In the genomic region with DNA sequence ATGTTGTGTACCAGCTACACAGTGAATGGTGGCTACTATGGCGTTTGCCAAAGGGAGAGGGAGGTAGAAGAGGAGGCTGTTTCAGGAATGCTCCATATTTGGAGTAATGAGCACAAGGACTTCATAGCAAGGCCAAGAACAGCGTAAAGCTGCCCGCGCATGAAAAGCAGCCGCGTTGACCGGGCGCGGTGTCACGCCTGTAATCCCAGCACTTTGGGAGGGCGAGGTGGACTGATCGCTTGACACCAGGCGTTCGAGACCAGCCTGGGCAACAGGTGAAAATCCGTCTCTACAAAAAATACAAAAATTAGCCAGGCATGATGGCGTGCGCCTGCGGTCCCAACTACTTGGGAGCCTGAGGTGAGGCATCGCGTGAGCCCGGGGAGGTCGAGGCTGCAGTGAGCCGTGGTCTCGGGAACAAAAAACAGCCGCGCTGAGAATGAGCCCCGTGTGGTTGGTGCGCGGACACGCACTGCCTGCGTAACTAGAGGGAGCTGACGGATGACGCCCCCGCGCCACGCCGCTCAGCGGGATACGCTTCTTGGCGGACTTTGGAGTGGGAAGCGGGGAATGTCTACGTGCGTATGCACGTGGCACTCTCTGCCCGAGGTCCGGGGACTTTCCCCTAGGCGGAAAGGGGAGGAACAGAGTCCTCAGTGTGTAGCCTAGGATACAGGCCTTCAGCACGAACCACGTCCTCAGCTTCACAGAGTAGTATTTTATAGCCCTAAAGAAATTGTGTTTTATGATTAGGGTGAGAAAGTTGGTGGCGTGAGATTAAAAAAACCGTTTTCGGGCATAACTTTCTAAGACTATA, we compare ENCODE assay signal across 8 cellular contexts. TPM values are rescaled to one million over a fixed set of nuclear protein-coding genes. Genes with fewer than 3 reads are reported as not detected.
DNase-seq lines count a peak whose midpoint lies in the region; ATAC-seq and TF ChIP-seq lines count a peak whose summit lies in the region.

A gene (minus strand): TSS at position 693 of the 817 bp plus-strand sequence.

- no peaks in the 10 kb centered on the region for H3F3A ChIP-seq in OCI-LY1 (ENCODE audit: insufficient read depth, low read length)

- no peaks in the 10 kb centered on the region for H3K79me2 ChIP-seq in OCI-LY1 (ENCODE audit: insufficient read depth, low read length)

- DNase-seq in Caco-2 (peak; percentile 98 to 100), endothelial cell (ENCODE audit: low spot score) (peak; percentile 92), mesothelial cell of epicardium (ENCODE audit: low spot score in 2 of 2, unreplicated experiment in 2 of 2) (peak; percentile 89 to 95)
- peak; percentile 96 for DNase-seq in activated CD8-positive, alpha-beta memory T cell treated with anti-CD3 and anti-CD28 coated beads, Interleukin-2, amount 50 U/mL, for 48 hours
- peak; percentile 96 to 97 for DNase-seq in stimulated activated CD8-positive, alpha-beta memory T cell treated with anti-CD3 and anti-CD28 coated beads, Interleukin-15, amount 100 ng/mL, for 48 hours (ENCODE audit: low read depth in 2 of 2)

- H3K4me3 ChIP-seq in Caco-2 (ENCODE audit: low read depth, low read length) = peak within 1 kb of the TSS; percentile 95
- H3K4me3 ChIP-seq in HUES64 (ENCODE audit: low read length) = peak within 1 kb of the TSS; percentile 94
- H3K4me3 ChIP-seq in OCI-LY1 (ENCODE audit: low read depth, low read length, poor library complexity, severe bottlenecking) = peak within 1 kb of the TSS; percentile 90

- H3K4me2 ChIP-seq in OCI-LY1 (ENCODE audit: low read length) = peak within 1 kb of the TSS; percentile 91

- 2% methylated on average over 52 of the region's 52 CpGs for WGBS in HUES64

- TF ChIP-seq CTCF in Caco-2 (IDR thresholded peaks at IDR 0.05; ENCODE audit: insufficient read depth in 1 of 2, low read depth in 1 of 2, low read length in 1 of 2, severe bottlenecking in 1 of 2, unreplicated experiment in 1 of 2) = peak; percentile 15 to 21
- TF ChIP-seq CTCF in OCI-LY1 (IDR thresholded peaks at IDR 0.05; ENCODE audit: low read length) = peak; percentile 5; the same call in 1 of the 2 replicates
- no peak for TF ChIP-seq CTCF in endothelial cell (IDR thresholded peaks at IDR 0.05; ENCODE audit: unreplicated experiment)
- TF ChIP-seq CTCF in mesothelial cell of epicardium (IDR thresholded peaks at IDR 0.05; ENCODE audit: unreplicated experiment) = no peak

- no peak within 1 kb of the TSS for H2AFZ ChIP-seq in OCI-LY1 (ENCODE audit: low read length)

- H3K27me3 ChIP-seq in Caco-2 (replicated peaks; ENCODE audit: control insufficient read depth, insufficient read depth, low read length) (no peaks in the 10 kb centered on the region), HUES64 (ENCODE audit: insufficient read depth, low read length) (0 out of 2 replicates have a peak, but pooled peaks cover 5% of the 10 kb centered on the region), OCI-LY1 (ENCODE audit: insufficient read depth, low read length) (no peaks in the 10 kb centered on the region)

- H3K9me3 ChIP-seq in Caco-2 = no peaks in the 10 kb centered on the region
- no peaks in the 10 kb centered on the region for H3K9me3 ChIP-seq in HUES64 (ENCODE audit: insufficient read depth, low read depth, low read length)
- H3K9me3 ChIP-seq in OCI-LY1 (ENCODE audit: low read length) = no peaks in the 10 kb centered on the region

- CTCF ChIA-PET in Caco-2 (lab: Charles Lee) = interaction anchor here (0.5 to 2.9 kb wide), 13 partner anchors 8 to 133 kb away, joined by 3 to 31 read pairs (median 4); a partner anchor contains a TSS

- H3K27ac ChIP-seq in HUES64 (ENCODE audit: low read depth, low read length) = peak within 1 kb of the TSS; percentile 98
- peak within 1 kb of the TSS; percentile 76 for H3K27ac ChIP-seq in OCI-LY1 (ENCODE audit: low read depth, low read length, poor library complexity, severe bottlenecking)

- peak within 1 kb of the TSS; percentile 82 for H3K27ac Mint-ChIP-seq in Caco-2 (ENCODE audit: unreplicated experiment)
- peak within 1 kb of the TSS; percentile 99 for H3K27ac Mint-ChIP-seq in endothelial cell (ENCODE audit: unreplicated experiment)
- H3K27ac Mint-ChIP-seq in mesothelial cell of epicardium = peak within 1 kb of the TSS; percentile 100

- H3K27me3 Mint-ChIP-seq in Caco-2 (ENCODE audit: insufficient read depth, unreplicated experiment) (peaks cover 3% of the 10 kb centered on the region), endothelial cell (ENCODE audit: unreplicated experiment) (peaks cover 24% of the 10 kb centered on the region), mesothelial cell of epicardium (ENCODE audit: low read depth) (peaks cover 3% of the 10 kb centered on the region)

- H3K4me1 ChIP-seq in Caco-2 = peaks cover 6% of the 10 kb centered on the region; the same call in 1 of the 2 replicates
- H3K4me1 ChIP-seq in HUES64 (ENCODE audit: insufficient read depth, low read length) = peaks cover 8% of the 10 kb centered on the region; the same call in 1 of the 2 replicates
- peaks cover 49% of the 10 kb centered on the region for H3K4me1 ChIP-seq in OCI-LY1 (ENCODE audit: insufficient read depth, low read length, severe bottlenecking)

- H4K20me1 ChIP-seq in OCI-LY1 (ENCODE audit: insufficient read depth, low read length) = no peaks in the 10 kb centered on the region

- POLR2A ChIA-PET in Caco-2 (lab: Charles Lee) = interaction anchor here (0.5 to 2.3 kb wide), 15 partner anchors 11 to 533 kb away, joined by 3 to 35 read pairs (median 5); a partner anchor contains a TSS

- H3K4me1 Mint-ChIP-seq in Caco-2 (ENCODE audit: low read depth, unreplicated experiment) (peaks cover 11% of the 10 kb centered on the region), endothelial cell (ENCODE audit: unreplicated experiment) (peaks cover 33% of the 10 kb centered on the region), mesothelial cell of epicardium (peaks cover 26% of the 10 kb centered on the region)

- intact Hi-C loops in Caco-2 (cut with micrococcal nuclease; ENCODE audit: unreplicated experiment) = loop anchor here (1.0 to 5.0 kb wide), 4 partner anchors 11 to 157 kb away; a partner anchor contains a TSS

- H3K4me3 Mint-ChIP-seq in Caco-2 (ENCODE audit: unreplicated experiment) (peak within 1 kb of the TSS; percentile 76), endothelial cell (ENCODE audit: unreplicated experiment) (peak within 1 kb of the TSS; percentile 91), mesothelial cell of epicardium (peak within 1 kb of the TSS; percentile 76)

- H3K9me3 Mint-ChIP-seq in Caco-2 (ENCODE audit: unreplicated experiment) (no peaks in the 10 kb centered on the region), endothelial cell (ENCODE audit: unreplicated experiment) (peaks cover 4% of the 10 kb centered on the region), mesothelial cell of epicardium (no peaks in the 10 kb centered on the region)

- BruUV-seq in Caco-2 (replicated peaks; lab: Mats Ljungman, UMichigan) = no TSS peak

- H3K9ac ChIP-seq in HUES64 (ENCODE audit: low read depth, low read length) (peak within 1 kb of the TSS; percentile 98), OCI-LY1 (ENCODE audit: low read length) (peak within 1 kb of the TSS; percentile 97)

- H3K9me2 ChIP-seq in OCI-LY1 (ENCODE audit: low read depth, low read length) = no peaks in the 10 kb centered on the region

- H3K36me3 ChIP-seq in Caco-2 (ENCODE audit: control insufficient read depth, insufficient read depth, low read length) (no peaks in the 10 kb centered on the region), HUES64 (ENCODE audit: insufficient read depth, low read length) (peaks cover 25% of the 10 kb centered on the region), OCI-LY1 (ENCODE audit: insufficient read depth, low read length) (peaks cover 25% of the 10 kb centered on the region; the same call in 1 of the 2 replicates)

- ATAC-seq in GM21447 (IDR thresholded peaks at IDR 0.05; ENCODE audit: unreplicated experiment) = peak; percentile 88

- H3K36me3 Mint-ChIP-seq in Caco-2 (ENCODE audit: insufficient read depth, unreplicated experiment) (peaks cover 48% of the 10 kb centered on the region), endothelial cell (ENCODE audit: low read depth, unreplicated experiment) (peaks cover 18% of the 10 kb centered on the region), mesothelial cell of epicardium (peaks cover 3% of the 10 kb centered on the region)

RNA-seq across cellular contexts. Expression of the gene that starts here (rescaled TPM):
- total RNA-seq in Caco-2 (2022) (10,161 and 10,726 TPM in 2 replicates), endothelial cell (ENCODE audit: unreplicated experiment) (32,961 TPM), mesothelial cell of epicardium (20,234 to 21,305 TPM (median 21,148 TPM) in 3 replicates)
- 9,126 TPM for polyA plus RNA-seq in HUES64 (2013, experiment 1 of 2)
- 12,827 TPM for polyA plus RNA-seq in HUES64 (2013, experiment 2 of 2)

Comparison
In these comparisons a context has a peak if more than half of its experiments do, and no peak if none do; other contexts are left out.
1. Peak in every context shown above with its lines: DNase-seq, ATAC-seq, H3K4me3 ChIP-seq and H3K27ac ChIP-seq.
2. CTCF ChIP-seq: peak in Caco-2 (2 of 2) and OCI-LY1 (single experiment); none in endothelial cell (single experiment) and mesothelial cell of epicardium (single experiment).